12 cellular contexts compared by ENCODE assay signal in the genomic region with DNA sequence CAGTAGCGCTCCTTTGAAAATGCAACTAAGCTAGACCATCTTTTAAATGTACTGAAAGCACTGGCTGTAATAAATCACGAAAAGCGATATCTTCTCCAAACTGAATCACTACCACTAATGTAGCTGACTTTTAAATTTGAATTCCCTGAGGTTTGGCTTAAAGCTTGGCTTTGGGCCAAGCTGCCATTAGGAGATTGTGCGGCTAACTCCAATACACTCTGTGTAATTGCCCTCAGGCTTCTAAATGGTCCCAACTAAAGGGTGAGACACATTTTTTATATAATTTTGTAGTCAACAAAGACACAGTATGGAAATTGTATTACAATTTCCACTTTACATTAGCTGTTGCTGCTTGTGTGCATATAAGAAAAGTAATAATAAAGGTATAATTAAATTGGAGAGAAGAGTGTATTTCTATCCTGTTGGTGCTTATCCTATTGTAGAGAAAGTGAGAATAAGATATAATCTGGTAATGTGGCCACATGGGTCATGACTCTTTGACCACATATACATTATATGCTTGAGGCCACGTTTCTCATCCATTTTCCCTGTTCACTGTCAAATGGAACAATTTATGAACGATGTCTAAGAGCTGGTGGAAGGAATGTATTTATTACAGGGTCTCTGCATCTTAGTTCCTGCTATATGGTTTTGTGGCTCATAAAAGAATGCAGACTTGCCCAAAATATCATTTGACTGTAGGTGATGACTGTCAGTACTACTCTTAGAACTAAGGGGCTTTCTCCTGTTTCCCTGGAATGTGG.
DNase-seq lines count a peak whose midpoint lies in the region; ATAC-seq and TF ChIP-seq lines count a peak whose summit lies in the region.
"Had no signal": no experiment of that assay in that cellular context is flagged by ENCODE, and none has a peak within 500 bp of the region (broad histone marks: within the 10 kb centered on the region; RNA-seq: fewer than 3 reads in every experiment).

No MANE protein-coding gene starts in this region.

- no peaks in the 10 kb centered on the region for H3K36me3 Mint-ChIP-seq in T-helper 17 cell (ENCODE audit: low read depth)
- no peaks in the 10 kb centered on the region for H3K36me3 Mint-ChIP-seq in activated CD8-positive, alpha-beta T cell treated with anti-CD3 and anti-CD28 coated beads, Interleukin-2, amount 10 ng/mL, durations not matched to agents 7 days and 5 days (ENCODE audit: low read depth)
- H3K36me3 Mint-ChIP-seq: natural killer cell treated with Interleukin-12 subunit alpha and Interleukin-12 subunit beta and Interleukin-15 and Interleukin-18, amount 100 ng/mL, for 72 hours had no signal

- POLR2A ChIA-PET in activated CD8-positive, alpha-beta T cell treated with anti-CD3 and anti-CD28 coated beads, Interleukin-2, amount 10 ng/mL, durations not matched to agents 7 days and 5 days (lab: Charles Lee) = no interaction called here

- CTCF ChIA-PET in activated CD8-positive, alpha-beta T cell treated with anti-CD3 and anti-CD28 coated beads, Interleukin-2, amount 10 ng/mL, durations not matched to agents 7 days and 5 days (lab: Charles Lee) = no interaction called here

- H3K4me3 Mint-ChIP-seq in T-helper 17 cell = no peak overlapping the region
- H3K4me3 Mint-ChIP-seq in activated CD8-positive, alpha-beta T cell treated with anti-CD3 and anti-CD28 coated beads, Interleukin-2, amount 10 ng/mL, durations not matched to agents 7 days and 5 days = no peak overlapping the region
- H3K4me3 Mint-ChIP-seq: activated T-cell treated with anti-CD3 and anti-CD28 coated beads, Interleukin-2, amount 50 U/mL, for 4 hours; natural killer cell treated with Interleukin-12 subunit alpha and Interleukin-12 subunit beta and Interleukin-15 and Interleukin-18, amount 100 ng/mL, for 72 hours had no signal

- no peaks in the 10 kb centered on the region for H3K4me1 Mint-ChIP-seq in T-helper 17 cell
- no peaks in the 10 kb centered on the region for H3K4me1 Mint-ChIP-seq in activated CD8-positive, alpha-beta T cell treated with anti-CD3 and anti-CD28 coated beads, Interleukin-2, amount 10 ng/mL, durations not matched to agents 7 days and 5 days (ENCODE audit: low read depth)

- H3K4me3 ChIP-seq in cardiac fibroblast (replicated peaks in 1 of 2; ENCODE audit: low read depth in 2 of 2, low read length in 2 of 2) = no peak overlapping the region
- H3K4me3 ChIP-seq: Peyer's patch had no signal

- no peak for TF ChIP-seq CTCF in cardiac fibroblast (IDR thresholded peaks at IDR 0.05; ENCODE audit: low read depth, low read length)

- H3K9me3 Mint-ChIP-seq in activated CD8-positive, alpha-beta T cell treated with anti-CD3 and anti-CD28 coated beads, Interleukin-2, amount 10 ng/mL, durations not matched to agents 7 days and 5 days (ENCODE audit: insufficient read depth) = peaks cover 22% of the 10 kb centered on the region
- H3K9me3 Mint-ChIP-seq: activated T-cell treated with anti-CD3 and anti-CD28 coated beads, Interleukin-2, amount 50 U/mL, for 4 hours had no signal

- DNase-seq in NOMO-1 (lab: John Stamatoyannopoulos, UW; ENCODE audit: unreplicated experiment in 2 of 2) (peak; percentile 45 to 84), NOMO-1 treated with DMSO at 0.1 percent for 48 hours (lab: John Stamatoyannopoulos, UW; ENCODE audit: unreplicated experiment) (no peak), NCI-H748 treated with DMSO at 0.1 percent for 48 hours (lab: John Stamatoyannopoulos, UW) (peak; percentile 88), cardiac fibroblast (ENCODE audit: low read depth in 2 of 2) (peak; percentile 15 to 22), GOT3 (lab: John Stamatoyannopoulos, UW) (no peak), T-helper 17 cell (no peak), anterior cingulate cortex (lab: John Stamatoyannopoulos, UW) (no peak)
- DNase-seq in activated CD8-positive, alpha-beta T cell treated with anti-CD3 and anti-CD28 coated beads, Interleukin-2, amount 10 ng/mL, durations not matched to agents 7 days and 5 days = no peak
- DNase-seq: activated T-cell treated with anti-CD3 and anti-CD28 coated beads, Interleukin-2, amount 50 U/mL, for 4 hours; Karpas-422; Peyer's patch had no signal

- no peaks in the 10 kb centered on the region for H3K27me3 Mint-ChIP-seq in T-helper 17 cell
- H3K27me3 Mint-ChIP-seq in activated CD8-positive, alpha-beta T cell treated with anti-CD3 and anti-CD28 coated beads, Interleukin-2, amount 10 ng/mL, durations not matched to agents 7 days and 5 days (ENCODE audit: low read depth) = no peaks in the 10 kb centered on the region
- H3K27me3 Mint-ChIP-seq: natural killer cell treated with Interleukin-12 subunit alpha and Interleukin-12 subunit beta and Interleukin-15 and Interleukin-18, amount 100 ng/mL, for 72 hours had no signal

- no peak for ATAC-seq in T-helper 17 cell
- ATAC-seq in activated CD8-positive, alpha-beta T cell treated with anti-CD3 and anti-CD28 coated beads, Interleukin-2, amount 10 ng/mL, durations not matched to agents 7 days and 5 days = no peak
- ATAC-seq: activated T-cell treated with anti-CD3 and anti-CD28 coated beads, Interleukin-2, amount 50 U/mL, for 4 hours; natural killer cell treated with Interleukin-12 subunit alpha and Interleukin-12 subunit beta and Interleukin-15 and Interleukin-18, amount 100 ng/mL, for 72 hours had no signal

- no peak overlapping the region for H3K27ac Mint-ChIP-seq in T-helper 17 cell
- no peak overlapping the region for H3K27ac Mint-ChIP-seq in activated CD8-positive, alpha-beta T cell treated with anti-CD3 and anti-CD28 coated beads, Interleukin-2, amount 10 ng/mL, durations not matched to agents 7 days and 5 days
- H3K27ac Mint-ChIP-seq: natural killer cell treated with Interleukin-12 subunit alpha and Interleukin-12 subunit beta and Interleukin-15 and Interleukin-18, amount 100 ng/mL, for 72 hours had no signal

- H3K9me3 ChIP-seq in T-helper 17 cell (ENCODE audit: control insufficient read depth, low read length, poor library complexity, severe bottlenecking) = no peaks in the 10 kb centered on the region
- H3K9me3 ChIP-seq: Peyer's patch had no signal

Comparison
In these comparisons a context has a peak if more than half of its experiments do, and no peak if none do; other contexts are left out.
1. DNase-seq: peak in NOMO-1 (2 of 2), NCI-H748 treated with DMSO at 0.1 percent for 48 hours (single experiment) and cardiac fibroblast (2 of 2); none in NOMO-1 treated with DMSO at 0.1 percent for 48 hours (single experiment), GOT3 (single experiment), T-helper 17 cell (0 of 3), anterior cingulate cortex (0 of 58) and activated CD8-positive, alpha-beta T cell treated with anti-CD3 and anti-CD28 coated beads, Interleukin-2, amount 10 ng/mL, durations not matched to agents 7 days and 5 days (single experiment).